In the genomic region with DNA sequence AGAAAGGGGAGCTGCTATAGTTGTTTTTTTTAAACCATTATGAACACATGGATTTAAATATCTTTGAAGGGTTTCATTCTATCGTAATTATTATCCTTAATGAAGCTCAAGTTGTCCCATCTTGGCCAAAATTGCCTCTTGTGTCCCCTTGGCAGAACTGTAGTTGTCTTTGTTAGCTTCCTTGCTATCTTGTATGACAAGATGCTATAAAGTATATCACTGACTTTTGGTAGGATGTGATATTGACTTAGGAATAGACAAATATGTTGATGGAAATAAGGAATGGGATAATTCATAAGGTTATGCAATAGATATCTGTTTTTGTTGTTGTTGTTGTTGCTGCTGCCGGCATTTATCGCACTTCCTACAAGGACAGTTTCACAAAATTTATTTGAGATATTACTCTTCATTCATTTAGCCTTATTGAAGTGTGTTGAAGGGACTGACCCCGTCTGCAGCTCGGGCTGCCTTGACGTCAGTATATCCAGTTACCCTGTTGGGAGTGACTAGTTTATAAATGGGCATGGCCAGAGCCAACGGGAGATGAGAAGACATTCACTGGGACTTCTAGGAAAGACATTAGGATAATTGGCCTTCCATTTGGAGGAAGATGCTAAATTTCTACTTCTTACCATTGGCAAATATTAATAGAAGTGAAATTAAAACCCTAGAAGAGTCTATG, we compare ENCODE assay signal across 15 cellular contexts.
"Had no signal": no experiment of that assay in that cellular context is flagged by ENCODE, and none has a peak within 500 bp of the region (broad histone marks: within the 10 kb centered on the region; RNA-seq: fewer than 3 reads in every experiment).

No MANE protein-coding gene starts in this region.

- H3K9me3 Mint-ChIP-seq: activated naive CD8-positive, alpha-beta T cell treated with anti-CD3 and anti-CD28 coated beads for 36 hours; mesothelial cell of epicardium had no signal

- H3K4me3 Mint-ChIP-seq: activated naive CD8-positive, alpha-beta T cell treated with anti-CD3 and anti-CD28 coated beads for 36 hours; mesothelial cell of epicardium had no signal

- H3K4me1 ChIP-seq: heart left ventricle, spleen had no signal

- FAIRE-seq: frontal cortex, islet of Langerhans, TTC549 had no signal

- H3K27ac ChIP-seq: heart left ventricle, thoracic aorta had no signal

- H3K36me3 ChIP-seq: heart left ventricle, spleen, thoracic aorta had no signal

- H3K4me1 Mint-ChIP-seq: activated naive CD8-positive, alpha-beta T cell treated with anti-CD3 and anti-CD28 coated beads for 36 hours; mesothelial cell of epicardium had no signal

- H3K27me3 ChIP-seq: heart left ventricle, spleen had no signal

- DNase-seq: activated CD4-positive, alpha-beta T cell treated with anti-CD3 and anti-CD28 coated beads, Interleukin-2, amount 50 U/mL, for 1 hour; activated CD4-positive, CD25-positive, alpha-beta regulatory T cell; activated CD8-positive, alpha-beta memory T cell treated with anti-CD3 and anti-CD28 coated beads for 24 hours; activated naive CD8-positive, alpha-beta T cell treated with anti-CD3 and anti-CD28 coated beads for 36 hours; effector memory CD4-positive, alpha-beta T cell; heart left ventricle; spleen; stimulated activated CD4-positive, alpha-beta T cell treated with anti-CD3 and anti-CD28 coated beads, Interleukin-1b, Interleukin-23, amount 100 ng/mL, for 48 hours had no signal

- H3K4me3 ChIP-seq: heart left ventricle, lung, spleen, thoracic aorta had no signal

- H3K27ac Mint-ChIP-seq: activated naive CD8-positive, alpha-beta T cell treated with anti-CD3 and anti-CD28 coated beads for 36 hours; mesothelial cell of epicardium had no signal

- H3K36me3 Mint-ChIP-seq: activated naive CD8-positive, alpha-beta T cell treated with anti-CD3 and anti-CD28 coated beads for 36 hours; mesothelial cell of epicardium had no signal

- H3K9me3 ChIP-seq: heart left ventricle, spleen, thoracic aorta had no signal

- H3K27me3 Mint-ChIP-seq: activated naive CD8-positive, alpha-beta T cell treated with anti-CD3 and anti-CD28 coated beads for 36 hours; brain had no signal
